ENCODE assay signal across 8 cellular contexts in genomic region chr6:99119109-99120031, GRCh38.
DNase-seq lines count a peak whose midpoint lies in the region; ATAC-seq and TF ChIP-seq lines count a peak whose summit lies in the region.

No MANE protein-coding gene starts in this region.

- peak; percentile 13 for DNase-seq in GM04503 (ENCODE audit: low read depth)
- DNase-seq in HEK293T (ENCODE audit: extremely low spot score), result peak; percentile 50
- DNase-seq in NCI-H1105 (lab: John Stamatoyannopoulos, UW), result peak; percentile 56
- peak; percentile 58 for DNase-seq in SKM-1 treated with dmso at 0.1 percent for 144 hours (lab: John Stamatoyannopoulos, UW; ENCODE audit: unreplicated experiment)
- DNase-seq in nephron progenitor cell, result peak; percentile 39

- TF ChIP-seq CTCF in 22Rv1 (IDR thresholded peaks at IDR 0.05) (peak; percentile 84), nephron progenitor cell (IDR thresholded peaks at IDR 0.05) (peak; percentile 71)

- H3K4me1 Mint-ChIP-seq in nephron progenitor cell, result no peaks in the 10 kb centered on the region

- no peaks in the 10 kb centered on the region for H3K9me3 Mint-ChIP-seq in nephron progenitor cell

- POLR2A ChIA-PET in HEK293T (lab: Yijun Ruan, JAX), result no interaction called here

- CTCF ChIA-PET in HEK293T (lab: Yijun Ruan, JAX), result interaction anchor here (0.6 to 1.4 kb wide), 9 partner anchors 8 to 285 kb away, joined by 3 to 7 read pairs (median 3); partner anchors contain the start of gene POU3F2

- peak; percentile 52 for ATAC-seq in esophagus mucosa
- no peak for ATAC-seq in GM19023 (IDR thresholded peaks at IDR 0.05; ENCODE audit: unreplicated experiment)

- peaks cover 16% of the 10 kb centered on the region for H3K27me3 Mint-ChIP-seq in nephron progenitor cell (ENCODE audit: low read depth, poor library complexity)

- H3K27ac Mint-ChIP-seq in nephron progenitor cell, result no peak overlapping the region

- H3K27ac ChIP-seq in 22Rv1, result no peak overlapping the region

- no peaks in the 10 kb centered on the region for H3K36me3 Mint-ChIP-seq in nephron progenitor cell (ENCODE audit: low read depth)

- no peak overlapping the region for H3K4me3 Mint-ChIP-seq in nephron progenitor cell

TF ChIP-seq in HEK293T, 16 proteins besides CTCF, POLR2A, EP300 and RAD21:
- TF ChIP-seq L3MBTL2 (conservative IDR thresholded peaks at IDR 0.05) (no peak), FOXK2 (IDR thresholded peaks at IDR 0.05) (no peak), PKNOX1 (IDR thresholded peaks at IDR 0.05) (peak; percentile 39; the same call in 1 of the 2 replicates), SP1 (IDR thresholded peaks at IDR 0.05) (no peak)
